In genomic region chr6:89412071-89413005, GRCh38 we compare ENCODE assay signal across 9 cellular contexts. TPM values are rescaled to one million over a fixed set of nuclear protein-coding genes. Genes with fewer than 3 reads are reported as not detected.
DNase-seq lines count a peak whose midpoint lies in the region; ATAC-seq and TF ChIP-seq lines count a peak whose summit lies in the region.
"Had no signal": no experiment of that assay in that cellular context is flagged by ENCODE, and none has a peak within 500 bp of the region (broad histone marks: within the 10 kb centered on the region; RNA-seq: fewer than 3 reads in every experiment).

TSS of gene RRAGD (minus strand) at chr6:89412273. CDS start at chr6:89411993, 280 bp downstream.

- H3K79me2 ChIP-seq in parathyroid adenoma: no peaks in the 10 kb centered on the region

- H2AK9ac ChIP-seq in IMR-90 (replicated peaks; ENCODE audit: low read depth, low read length, poor library complexity): no peak within 1 kb of the TSS

- no peak within 1 kb of the TSS for H3K23ac ChIP-seq in IMR-90 (ENCODE audit: low read depth, low read length)

- H4K8ac ChIP-seq in IMR-90 (ENCODE audit: low read depth in 2 of 2, low read length in 2 of 2): no peak within 1 kb of the TSS

- POLR2A ChIA-PET in IMR-90 (lab: Charles Lee; ENCODE audit: unreplicated experiment): no interaction called here

- peak; percentile 73 for ATAC-seq in GM21515 (IDR thresholded peaks at IDR 0.05; ENCODE audit: unreplicated experiment)
- ATAC-seq in IMR-90 (ENCODE audit: low read depth): peak; percentile 53
- peak; percentile 88 for ATAC-seq in Right ventricle myocardium superior (ENCODE audit: poor library complexity)

- H4K91ac ChIP-seq in IMR-90 (ENCODE audit: insufficient read depth, low read depth, low read length): no peak within 1 kb of the TSS

- peak within 1 kb of the TSS; percentile 68; the same call in 1 of the 2 replicates for H3K4me2 ChIP-seq in IMR-90 (ENCODE audit: low read depth, low read length)
- peak within 1 kb of the TSS; percentile 93 for H3K4me2 ChIP-seq in parathyroid adenoma (ENCODE audit: low read length)

- dilution Hi-C loops in IMR-90 (cut with HindIII; ENCODE audit: low sequenced_read_pairs, unreplicated experiment): no loop called here

- 3% methylated on average over 5 of the region's 85 CpGs; no CpG with 5 or more reads in 1 of the 2 experiments for WGBS in IMR-90 (ENCODE audit: extremely low coverage in 2 of 2, insufficient read length in 1 of 2), 2 experiments

- H3K9ac ChIP-seq in IMR-90 (ENCODE audit: low read depth, low read length) (no peak within 1 kb of the TSS), parathyroid adenoma (peak within 1 kb of the TSS; percentile 31)

- H4K5ac ChIP-seq in IMR-90 (ENCODE audit: low read depth, low read length): no peak within 1 kb of the TSS

- H3K9me1 ChIP-seq in IMR-90 (ENCODE audit: insufficient read depth, low read length): no peaks in the 10 kb centered on the region

- peak within 1 kb of the TSS; percentile 33 for H3K4me3 ChIP-seq in IMR-90 (ENCODE audit: insufficient read depth, low read depth, low read length)
- peak within 1 kb of the TSS; percentile 70 for H3K4me3 ChIP-seq in parathyroid adenoma (ENCODE audit: low read depth, low read length)
- H3K4me3 ChIP-seq in uterus: peak within 1 kb of the TSS; percentile 47 to 79

- peaks cover 60% of the 10 kb centered on the region for H3K27me3 ChIP-seq in IMR-90 (ENCODE audit: control insufficient read depth, insufficient read depth, low read length)
- no peaks in the 10 kb centered on the region for H3K27me3 ChIP-seq in parathyroid adenoma (ENCODE audit: control insufficient read depth, insufficient read depth, low read length)
- no peaks in the 10 kb centered on the region for H3K27me3 ChIP-seq in uterus

- no TSS peak for BruUV-seq in IMR-90 (replicated peaks; lab: Mats Ljungman, UMichigan)

- H3K79me1 ChIP-seq in IMR-90 (ENCODE audit: low read depth in 1 of 2, low read length in 2 of 2): no peaks in the 10 kb centered on the region

- H2BK5ac ChIP-seq in IMR-90 (ENCODE audit: low read depth, low read length, poor library complexity, severe bottlenecking): no peak within 1 kb of the TSS

- H4K20me1 ChIP-seq in IMR-90 (ENCODE audit: insufficient read depth, low read length): no peaks in the 10 kb centered on the region

- H3K4me1 ChIP-seq in IMR-90 (ENCODE audit: control insufficient read depth, insufficient read depth, low read length): no peaks in the 10 kb centered on the region
- H3K4me1 ChIP-seq in parathyroid adenoma: peaks cover 2% of the 10 kb centered on the region
- H3K4me1 ChIP-seq in uterus: no peaks in the 10 kb centered on the region

- H3K9me3 ChIP-seq in IMR-90 (ENCODE audit: control insufficient read depth, insufficient read depth, low read length): no peaks in the 10 kb centered on the region
- H3K9me3 ChIP-seq in parathyroid adenoma (ENCODE audit: control insufficient read depth, low read length): no peaks in the 10 kb centered on the region
- no peaks in the 10 kb centered on the region for H3K9me3 ChIP-seq in uterus

- no peak within 1 kb of the TSS for H2BK120ac ChIP-seq in IMR-90 (ENCODE audit: low read depth, low read length)

- TF ChIP-seq CTCF in IMR-90 (conservative IDR thresholded peaks at IDR 0.05; ENCODE audit: low read depth, low read length) (no peak), parathyroid adenoma (IDR thresholded peaks at IDR 0.05) (no peak), uterus (IDR thresholded peaks at IDR 0.05) (no peak)

- in situ Hi-C loops in IMR-90 (cut with MboI; ENCODE audit: low sequenced_read_pairs): no loop called here

- H2AK5ac ChIP-seq in IMR-90 (ENCODE audit: low read depth, low read length): no peak within 1 kb of the TSS

- H3K27ac ChIP-seq in IMR-90 (ENCODE audit: insufficient read depth, low read length) (no peak within 1 kb of the TSS), parathyroid adenoma (peak within 1 kb of the TSS; percentile 46), uterus (no peak within 1 kb of the TSS)
- H3K27ac ChIP-seq: epithelial cell of prostate had no signal

- TF ChIP-seq POLR2A in IMR-90 (IDR thresholded peaks at IDR 0.05; ENCODE audit: low read depth, low read length) (no peak), uterus (IDR thresholded peaks at IDR 0.05) (no peak)

- H3K4ac ChIP-seq in IMR-90 (ENCODE audit: low read depth, low read length): no peak within 1 kb of the TSS

- no peak within 1 kb of the TSS for H2BK15ac ChIP-seq in IMR-90 (ENCODE audit: low read depth, low read length)

- H3K36me3 ChIP-seq in IMR-90 (ENCODE audit: control insufficient read depth, insufficient read depth, low read length) (no peaks in the 10 kb centered on the region), parathyroid adenoma (ENCODE audit: control insufficient read depth, insufficient read depth, low read length) (no peaks in the 10 kb centered on the region), uterus (no peaks in the 10 kb centered on the region)

- CTCF ChIA-PET in IMR-90 (lab: Yijun Ruan, JAX): interaction anchor here (1.4 kb wide), 1 partner anchor 20 kb away, joined by 3 read pairs; no protein-coding TSS in a partner anchor

- DNase-seq in DMS 273 treated with DMSO at 0.1 percent for 48 hours (lab: John Stamatoyannopoulos, UW): peak; percentile 22
- no peak for DNase-seq in IMR-90
- DNase-seq in SHP77 treated with DMSO at 0.1 percent for 48 hours (lab: John Stamatoyannopoulos, UW): peak; percentile 53
- peak; percentile 74 for DNase-seq in activated naive CD4-positive, alpha-beta T cell treated with anti-CD3 and anti-CD28 coated beads, Interleukin-2, amount 50 U/mL, for 16 hours
- DNase-seq in Right ventricle myocardium superior: peak; percentile 87
- peak; percentile 35 to 41 for DNase-seq in uterus

- no peak for TF ChIP-seq RAD21 in IMR-90 (IDR thresholded peaks at IDR 0.05; ENCODE audit: low read length)

- H3K18ac ChIP-seq in IMR-90 (ENCODE audit: low read depth, low read length): no peak within 1 kb of the TSS

- no peak within 1 kb of the TSS for H3K14ac ChIP-seq in IMR-90 (replicated peaks; ENCODE audit: low read depth, low read length)

- H2AFZ ChIP-seq in IMR-90 (replicated peaks; ENCODE audit: low read length, poor library complexity): peak within 1 kb of the TSS; percentile 66
- peak within 1 kb of the TSS; percentile 98 for H2AFZ ChIP-seq in parathyroid adenoma

- intact Hi-C loops in IMR-90 (cut with micrococcal nuclease) (no loop called here), Right ventricle myocardium superior (cut with DNase I) (loop anchor here (5.0 kb wide), 1 partner anchor 40 kb away; no protein-coding TSS in a partner anchor), uterus (cut with DNase I; ENCODE audit: low total_unique reads) (no loop called here)

- no peak within 1 kb of the TSS for H2BK20ac ChIP-seq in IMR-90 (ENCODE audit: low read depth, low read length)

- H3K56ac ChIP-seq in IMR-90 (ENCODE audit: extremely low read depth, insufficient read depth, low read length): no peak within 1 kb of the TSS

TF ChIP-seq in IMR-90, 13 proteins besides CTCF, POLR2A, EP300 and RAD21:
- no peak for TF ChIP-seq CHD1 (IDR thresholded peaks at IDR 0.05; ENCODE audit: low read depth, low read length)
- TF ChIP-seq RCOR1 (IDR thresholded peaks at IDR 0.05; ENCODE audit: insufficient replicate concordance, low read length): no peak
- TF ChIP-seq MAFK (IDR thresholded peaks at IDR 0.05; ENCODE audit: low read depth, low read length): no peak
- TF ChIP-seq NFE2L2 (IDR thresholded peaks at IDR 0.05; ENCODE audit: low read depth, low read length): no peak
- TF ChIP-seq MXI1 (IDR thresholded peaks at IDR 0.05; ENCODE audit: borderline replicate concordance, low read depth, low read length): no peak
- TF ChIP-seq MAZ (IDR thresholded peaks at IDR 0.05; ENCODE audit: borderline replicate concordance, low read depth, low read length): no peak
- TF ChIP-seq CEBPB (IDR thresholded peaks at IDR 0.05; ENCODE audit: low read depth, low read length): no peak
- TF ChIP-seq FOS (IDR thresholded peaks at IDR 0.05; ENCODE audit: low read depth, low read length): no peak
- no peak for TF ChIP-seq RFX5 (IDR thresholded peaks at IDR 0.05; ENCODE audit: low read depth, low read length)
- no peak for TF ChIP-seq USF2 (IDR thresholded peaks at IDR 0.05; ENCODE audit: low read depth, low read length)
- no peak for TF ChIP-seq ELK1 (IDR thresholded peaks at IDR 0.05; ENCODE audit: borderline replicate concordance, low read depth, low read length)
- TF ChIP-seq BHLHE40 (IDR thresholded peaks at IDR 0.05; ENCODE audit: low read depth, low read length): no peak
- no peak for TF ChIP-seq SMC3 (IDR thresholded peaks at IDR 0.05; ENCODE audit: low read depth, low read length)

RNA-seq across cellular contexts. Expression of gene RRAGD, which starts in this region (rescaled TPM):
- total RNA-seq in IMR-90 (2012; rRNA removed) (not detected in 2 replicates), Right ventricle myocardium superior (130 TPM), uterus (1 to 10 TPM in 3 of 4 donors, under 1 TPM in 1; 0.26 to 6.5 (median 3.6) TPM)
- polyA plus RNA-seq in IMR-90 (2012; rRNA removed): not detected in 2 replicates
- polyA plus RNA-seq in IMR-90 (2012; cell fraction: cytosol; rRNA removed): not detected in 2 replicates
- polyA plus RNA-seq in IMR-90 (2012; cell fraction: nucleus; rRNA removed; ENCODE audit: low replicate concordance): not detected in 2 replicates

Comparison
In these comparisons a context has a peak if more than half of its experiments do, and no peak if none do; other contexts are left out.
1. RNA of gene RRAGD (total RNA-seq): 130 TPM in Right ventricle myocardium superior (single experiment); 0.26 to 6.5 TPM in uterus and not detected in IMR-90; every median in the first group is over 10 times any median in the second.
2. Peak in ATAC-seq, H3K4me3 ChIP-seq and H3K4me2 ChIP-seq in IMR-90; RNA of the gene not detected or under 1 TPM.
3. Peak in every context shown above with its lines, with median percentiles within 50 percentile points of each other: ATAC-seq and H3K4me3 ChIP-seq.